In genomic region chr3:179542375-179542774, GRCh38 we compare ENCODE assay signal across 9 cellular contexts.
"Had no signal": no experiment of that assay in that cellular context is flagged by ENCODE, and none has a peak within 500 bp of the region (broad histone marks: within the 10 kb centered on the region; RNA-seq: fewer than 3 reads in every experiment).

No MANE protein-coding gene starts in this region.

- FAIRE-seq: HTR-8/SVneo had no signal

- H3K36me3 ChIP-seq: HAP-1 had no signal

- H3K27ac ChIP-seq: GM23248, KMS-11 had no signal

- H2AFZ ChIP-seq: GM23248 had no signal

- DNase-seq: GM23248, GOT3, H7, IMR-90, KBM-7 had no signal

- H3K9me3 ChIP-seq: HAP-1 had no signal

- H3K4me2 ChIP-seq: KMS-11 had no signal

- ATAC-seq: HCT116 had no signal

- H3K4me3 ChIP-seq: GM23248, HAP-1 had no signal

- H3K9ac ChIP-seq: GM23248, KMS-11 had no signal
